ENCODE assay signal across 1 cellular context in the genomic region with DNA sequence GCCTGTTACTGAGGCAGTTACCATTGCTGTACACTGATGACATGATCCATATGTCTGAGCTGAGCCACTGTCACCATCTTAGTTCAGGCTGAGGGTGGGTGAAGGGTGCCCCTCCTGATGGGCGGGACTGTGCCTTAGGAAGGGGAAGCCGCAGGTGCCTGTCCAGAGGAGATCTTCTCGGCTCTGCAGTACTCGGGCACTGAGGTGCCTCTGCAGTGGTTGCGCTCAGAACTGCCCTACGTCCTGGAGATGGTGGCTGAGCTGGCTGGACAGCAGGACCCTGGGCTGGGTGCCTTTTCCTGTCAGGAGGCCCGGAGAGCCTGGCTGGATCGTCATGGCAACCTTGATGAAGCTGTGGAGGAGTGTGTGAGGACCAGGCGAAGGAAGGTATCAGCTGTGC.
TF ChIP-seq lines count a peak whose summit lies in the region.

No MANE protein-coding gene starts in this region.

TF ChIP-seq in K562, 482 proteins besides CTCF, POLR2A, EP300 and RAD21:
- peak; percentile 51 for TF ChIP-seq RFX1 (IDR thresholded peaks at IDR 0.05)
- no peak for TF ChIP-seq THRA (IDR thresholded peaks at IDR 0.05)
